In the genomic region with DNA sequence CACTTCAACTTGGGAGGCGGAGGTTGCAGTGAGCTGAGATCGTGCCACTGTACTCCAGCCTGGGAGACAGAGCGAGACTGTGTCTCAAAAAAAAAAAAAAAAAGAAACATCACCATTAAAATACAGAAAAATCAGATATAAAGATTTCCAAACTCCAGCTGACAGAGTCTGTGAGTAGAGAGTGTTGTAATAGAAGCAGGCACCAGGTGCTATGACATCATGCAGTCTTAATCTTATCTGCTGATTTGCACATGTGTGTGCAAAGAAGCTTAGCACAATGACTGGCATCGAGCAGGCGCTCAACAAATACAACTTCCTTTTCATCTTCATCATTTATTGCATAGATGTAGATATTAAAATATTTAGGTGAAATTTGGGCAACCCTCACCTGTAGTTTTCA, we compare ENCODE assay signal across 32 cellular contexts.
"Had no signal": no experiment of that assay in that cellular context is flagged by ENCODE, and none has a peak within 500 bp of the region (broad histone marks: within the 10 kb centered on the region; RNA-seq: fewer than 3 reads in every experiment).

No MANE protein-coding gene starts in this region.

- DNase-seq: activated CD4-positive, alpha-beta memory T cell treated with anti-CD3 and anti-CD28 coated beads, Interleukin-2, amount 10 ng/mL, durations not matched to agents 7 days and 5 days; activated CD4-positive, alpha-beta T cell treated with anti-CD3 and anti-CD28 coated beads for 1 hour; activated CD4-positive, alpha-beta T cell treated with anti-CD3 and anti-CD28 coated beads for 48 hours; activated CD4-positive, CD25-positive, alpha-beta regulatory T cell; activated CD8-positive, alpha-beta memory T cell treated with anti-CD3 and anti-CD28 coated beads for 24 hours; activated CD8-positive, alpha-beta memory T cell treated with anti-CD3 and anti-CD28 coated beads, Interleukin-2, amount 10 ng/mL, durations not matched to agents 7 days and 5 days; activated CD8-positive, alpha-beta memory T cell treated with anti-CD3 and anti-CD28 coated beads, Interleukin-2, amount 50 U/mL, for 48 hours; activated effector memory CD4-positive, alpha-beta T cell treated with Interleukin-2 at 50 U/mL for 16 hours; activated naive CD4-positive, alpha-beta T cell treated with anti-CD3 and anti-CD28 coated beads, Interleukin-2, amount 10 ng/mL, durations not matched to agents 7 days and 5 days; activated naive CD8-positive, alpha-beta T cell treated with anti-CD3 and anti-CD28 coated beads, Interleukin-2, amount 50 U/mL, for 24 hours; activated T-cell treated with anti-CD3 and anti-CD28 coated beads, Interleukin-2, amount 50 U/mL, for 48 hours; amniotic stem cell; aorta; brain microvascular endothelial cell; central memory CD4-positive, alpha-beta T cell; NCI-H1048; NCI-H1105 treated with DMSO at 0.1 percent for 48 hours; NCI-H1436; NCI-H1694; NCI-H1930; NCI-H2081 treated with DMSO at 0.1 percent for 48 hours; NCI-H226; NCI-H446 treated with DMSO at 0.1 percent for 48 hours; NCI-H524; NCI-H69; NK-92 treated with Interleukin-12 subunit alpha and Interleukin-12 subunit beta, amount 100 ng/mL, for 24 hours; SHP77; SJCRH30; T1000; WERI-Rb-1 had no signal

- H3K36me3 ChIP-seq: brain microvascular endothelial cell, SJCRH30, WERI-Rb-1 had no signal

- H3K27me3 Mint-ChIP-seq: activated CD4-positive, alpha-beta memory T cell treated with anti-CD3 and anti-CD28 coated beads, Interleukin-2, amount 10 ng/mL, durations not matched to agents 7 days and 5 days; activated CD8-positive, alpha-beta memory T cell treated with anti-CD3 and anti-CD28 coated beads, Interleukin-2, amount 10 ng/mL, durations not matched to agents 7 days and 5 days; activated naive CD4-positive, alpha-beta T cell treated with anti-CD3 and anti-CD28 coated beads, Interleukin-2, amount 10 ng/mL, durations not matched to agents 7 days and 5 days; activated naive CD8-positive, alpha-beta T cell; activated naive CD8-positive, alpha-beta T cell treated with anti-CD3 and anti-CD28 coated beads, Interleukin-2, amount 50 U/mL, for 24 hours had no signal

- H3K27ac Mint-ChIP-seq: activated naive CD4-positive, alpha-beta T cell treated with anti-CD3 and anti-CD28 coated beads, Interleukin-2, amount 10 ng/mL, durations not matched to agents 7 days and 5 days had no signal

- H3K9me3 ChIP-seq: SJCRH30 had no signal

- H3K4me3 Mint-ChIP-seq: activated CD4-positive, alpha-beta memory T cell treated with anti-CD3 and anti-CD28 coated beads, Interleukin-2, amount 10 ng/mL, durations not matched to agents 7 days and 5 days; activated CD8-positive, alpha-beta memory T cell treated with anti-CD3 and anti-CD28 coated beads, Interleukin-2, amount 10 ng/mL, durations not matched to agents 7 days and 5 days; activated naive CD4-positive, alpha-beta T cell treated with anti-CD3 and anti-CD28 coated beads, Interleukin-2, amount 10 ng/mL, durations not matched to agents 7 days and 5 days; activated naive CD8-positive, alpha-beta T cell; activated naive CD8-positive, alpha-beta T cell treated with anti-CD3 and anti-CD28 coated beads, Interleukin-2, amount 50 U/mL, for 24 hours had no signal

- H3K27me3 ChIP-seq: brain microvascular endothelial cell, SJCRH30 had no signal

- H3K4me1 ChIP-seq: SJCRH30 had no signal

- ATAC-seq: activated CD8-positive, alpha-beta memory T cell treated with anti-CD3 and anti-CD28 coated beads, Interleukin-2, amount 10 ng/mL, durations not matched to agents 7 days and 5 days; activated naive CD8-positive, alpha-beta T cell treated with anti-CD3 and anti-CD28 coated beads, Interleukin-2, amount 50 U/mL, for 24 hours had no signal

- H3K27ac ChIP-seq: brain microvascular endothelial cell, SJCRH30, SK-N-MC, WERI-Rb-1 had no signal

- H3K9me3 Mint-ChIP-seq: activated CD4-positive, alpha-beta memory T cell treated with anti-CD3 and anti-CD28 coated beads, Interleukin-2, amount 10 ng/mL, durations not matched to agents 7 days and 5 days; activated naive CD4-positive, alpha-beta T cell treated with anti-CD3 and anti-CD28 coated beads, Interleukin-2, amount 10 ng/mL, durations not matched to agents 7 days and 5 days had no signal

- H3K4me3 ChIP-seq: SJCRH30, SK-N-MC had no signal
